In genomic region chr4:185570727-185571126, GRCh38 we compare ENCODE assay signal across 22 cellular contexts. TPM values are rescaled to one million over a fixed set of nuclear protein-coding genes. Genes with fewer than 3 reads are reported as not detected.
DNase-seq lines count a peak whose midpoint lies in the region; ATAC-seq and TF ChIP-seq lines count a peak whose summit lies in the region.
"Had no signal": no experiment of that assay in that cellular context is flagged by ENCODE, and none has a peak within 500 bp of the region (broad histone marks: within the 10 kb centered on the region; RNA-seq: fewer than 3 reads in every experiment).

No MANE protein-coding gene starts in this region.

- no peak overlapping the region for H4K12ac ChIP-seq in trophoblast cell (ENCODE audit: low read depth, low read length)

- no peak overlapping the region for H3K27ac Mint-ChIP-seq in glutamatergic neuron (ENCODE audit: unreplicated experiment)
- H3K27ac Mint-ChIP-seq: HFFc6 had no signal

- H2BK5ac ChIP-seq in trophoblast cell (ENCODE audit: low read depth, low read length, poor library complexity) = no peak overlapping the region

- no peak overlapping the region for H3K4me2 ChIP-seq in trophoblast cell (ENCODE audit: low read length)
- H3K4me2 ChIP-seq: KMS-11 had no signal

- H2BK12ac ChIP-seq in trophoblast cell (ENCODE audit: low read length) = no peak overlapping the region

- no peak overlapping the region for H3K4me3 Mint-ChIP-seq in glutamatergic neuron (ENCODE audit: unreplicated experiment)
- H3K4me3 Mint-ChIP-seq: HFFc6 had no signal

- H3K4me3 ChIP-seq in ascending aorta = no peak overlapping the region
- H3K4me3 ChIP-seq in esophagus squamous epithelium = no peak overlapping the region
- no peak overlapping the region for H3K4me3 ChIP-seq in trophoblast cell (ENCODE audit: low read depth, low read length)
- no peak overlapping the region for H3K4me3 ChIP-seq in thoracic aorta

- no peak for ATAC-seq in thoracic aorta (ENCODE audit: insufficient number of reproducible peaks, low FRiP score, low read depth)
- ATAC-seq in stimulated activated naive CD8-positive, alpha-beta T cell treated with anti-CD3 and anti-CD28 coated beads, Interleukin-15, Interleukin-2, amounts not matched to agents 100 U/mL and 50 U/mL, for 24 hours = no peak
- no peak for ATAC-seq in HG02884 (IDR thresholded peaks at IDR 0.05; ENCODE audit: unreplicated experiment)

- H3K27me3 Mint-ChIP-seq in glutamatergic neuron (ENCODE audit: unreplicated experiment) = peaks cover 7% of the 10 kb centered on the region

- peaks cover 22% of the 10 kb centered on the region for H3K4me1 Mint-ChIP-seq in glutamatergic neuron (ENCODE audit: low read depth, unreplicated experiment)

- no peak overlapping the region for H4K8ac ChIP-seq in trophoblast cell (ENCODE audit: low read depth, low read length)

- no peak overlapping the region for H2AK5ac ChIP-seq in trophoblast cell (ENCODE audit: low read length)

- H3K79me1 ChIP-seq in trophoblast cell (ENCODE audit: low read length) = peaks cover 32% of the 10 kb centered on the region

- H3K36me3 ChIP-seq in ascending aorta = no peaks in the 10 kb centered on the region
- H3K36me3 ChIP-seq in esophagus squamous epithelium = no peaks in the 10 kb centered on the region
- H3K36me3 ChIP-seq in trophoblast cell (ENCODE audit: control insufficient read depth in 1 of 2, insufficient read depth in 2 of 2, low read length in 2 of 2) = no peaks in the 10 kb centered on the region
- no peaks in the 10 kb centered on the region for H3K36me3 ChIP-seq in thoracic aorta

- H3K9ac ChIP-seq in trophoblast cell (ENCODE audit: low read length) = no peak overlapping the region
- H3K9ac ChIP-seq: KMS-11 had no signal

- WGBS in esophagus squamous epithelium, 2 donors = 78 to 89% methylated on average over 3 of the region's 3 CpGs
- no CpG with 5 or more reads among the region's 3 CpGs for WGBS in trophoblast cell (ENCODE audit: extremely low coverage, insufficient coverage, insufficient read length)

- intact Hi-C loops in ascending aorta (cut with DNase I) (no loop called here), esophagus squamous epithelium (cut with DNase I) (no loop called here)

- H3K27ac ChIP-seq in ascending aorta (peak overlapping the region; percentile 94 to 95), esophagus squamous epithelium (peak overlapping the region in 3 of 4 donors; percentile 47 to 89 (median 84)), trophoblast cell (ENCODE audit: low read depth, low read length) (no peak overlapping the region), thoracic aorta (peak overlapping the region; percentile 94 to 96)
- H3K27ac ChIP-seq: HL-60, KMS-11 had no signal

- H3K36me3 Mint-ChIP-seq in glutamatergic neuron (ENCODE audit: unreplicated experiment) = no peaks in the 10 kb centered on the region

- TF ChIP-seq CTCF in ascending aorta (IDR thresholded peaks at IDR 0.05) (no peak), esophagus squamous epithelium (IDR thresholded peaks at IDR 0.05) (no peak), thoracic aorta (IDR thresholded peaks at IDR 0.05) (no peak), glutamatergic neuron (IDR thresholded peaks at IDR 0.05; ENCODE audit: partially characterized antibody, unreplicated experiment) (no peak)

- H3K4ac ChIP-seq in trophoblast cell (ENCODE audit: low read depth, low read length) = no peak overlapping the region

- H3K14ac ChIP-seq in trophoblast cell (ENCODE audit: low read length) = no peak overlapping the region

- no peak overlapping the region for H3K18ac ChIP-seq in trophoblast cell (ENCODE audit: low read length)

- peak overlapping the region; percentile 41 for H4K91ac ChIP-seq in trophoblast cell (ENCODE audit: low read depth, low read length)

- no peak overlapping the region for H2AFZ ChIP-seq in trophoblast cell (ENCODE audit: insufficient read depth, low read length, poor library complexity)

- H2BK120ac ChIP-seq in trophoblast cell (ENCODE audit: insufficient read depth, low read length, poor library complexity) = peak overlapping the region; percentile 25

- no peak overlapping the region for H3K23ac ChIP-seq in trophoblast cell (ENCODE audit: low read length)

- peaks cover 17 to 42% of the 10 kb centered on the region in 2 donors for H3K4me1 ChIP-seq in ascending aorta
- peaks cover 0 to 35% (median 19%) of the 10 kb centered on the region in 3 donors for H3K4me1 ChIP-seq in esophagus squamous epithelium
- peaks cover 23 to 24% of the 10 kb centered on the region in 2 experiments for H3K4me1 ChIP-seq in trophoblast cell (ENCODE audit: control insufficient read depth in 1 of 2, insufficient read depth in 2 of 2, low read length in 2 of 2)
- H3K4me1 ChIP-seq in thoracic aorta (ENCODE audit: control insufficient read depth in 1 of 2, low read depth in 2 of 2) = peaks cover 22 to 54% of the 10 kb centered on the region in 2 donors

- no peak for DNase-seq in ascending aorta (ENCODE audit: low spot score in 2 of 2)
- no peak for DNase-seq in esophagus squamous epithelium (lab: John Stamatoyannopoulos, UW)
- no peak for DNase-seq in trophoblast cell
- DNase-seq in thoracic aorta (ENCODE audit: low spot score) = no peak
- DNase-seq in glutamatergic neuron = no peak
- no peak for DNase-seq in stimulated activated naive CD8-positive, alpha-beta T cell treated with anti-CD3 and anti-CD28 coated beads, Interleukin-15, Interleukin-2, amounts not matched to agents 100 U/mL and 50 U/mL, for 24 hours
- DNase-seq in NCI-H2227 (lab: John Stamatoyannopoulos, UW; ENCODE audit: unreplicated experiment) = no peak
- DNase-seq: ACHN, C1 segment of cervical spinal cord, DND-41, H7, HFFc6, NCI-H1417, NCI-H187 treated with DMSO at 0.1 percent for 48 hours, NCI-H226, NCI-H524, NCI-H82, OCI-M1, SHP77 treated with DMSO at 0.1 percent for 48 hours had no signal

- H3K9me3 ChIP-seq in ascending aorta (no peaks in the 10 kb centered on the region), esophagus squamous epithelium (no peaks in the 10 kb centered on the region), trophoblast cell (ENCODE audit: insufficient read depth, low read depth, low read length) (no peaks in the 10 kb centered on the region), thoracic aorta (no peaks in the 10 kb centered on the region)

- H3K27me3 ChIP-seq in ascending aorta (no peaks in the 10 kb centered on the region), esophagus squamous epithelium (no peaks in the 10 kb centered on the region), trophoblast cell (ENCODE audit: insufficient read depth, low read length) (no peaks in the 10 kb centered on the region), thoracic aorta (replicated peaks; ENCODE audit: insufficient read depth) (no peaks in the 10 kb centered on the region)

- no peaks in the 10 kb centered on the region for H3K9me3 Mint-ChIP-seq in glutamatergic neuron (ENCODE audit: unreplicated experiment)
- H3K9me3 Mint-ChIP-seq: HFFc6 had no signal

- no peak for TF ChIP-seq POLR2A in esophagus squamous epithelium (IDR thresholded peaks at IDR 0.05)

- peaks cover 3% of the 10 kb centered on the region for H3K79me2 ChIP-seq in trophoblast cell (ENCODE audit: control insufficient read depth, insufficient read depth, low read length, poor library complexity)

RNA-seq across cellular contexts. Expression of gene PDLIM3, which starts 35.4 kb away (rescaled TPM):
- total RNA-seq in ascending aorta (445 TPM), esophagus squamous epithelium (100 to 1,000 TPM in 1 of 4 donors, 10 to 100 TPM in 3; 13.9 to 322 (median 44.6) TPM), thoracic aorta (1,000 to 10,000 TPM in 1 of 2 donors, 100 to 1,000 TPM in 1; 835 to 1,176 TPM), glutamatergic neuron (ENCODE audit: unreplicated experiment) (262 TPM)
- polyA plus RNA-seq in trophoblast cell (2013) = 19.2 and 19.5 TPM in 2 replicates
- total RNA-seq: HFFc6 had no signal
